ENCODE assay signal across 2 cellular contexts in genomic region chr7:151461096-151461941, GRCh38.
TF ChIP-seq lines count a peak whose summit lies in the region.

No MANE protein-coding gene starts in this region.

TF ChIP-seq in SK-N-SH treated with all-trans-retinoic acid at 6 μM for 48 hours, 23 proteins besides CTCF, POLR2A, EP300 and RAD21 (continued from another document):
- TF ChIP-seq CSDC2 (CRISPR knock-in tag; IDR thresholded peaks at IDR 0.05) (no peak), ZFP30 (CRISPR knock-in tag; IDR thresholded peaks at IDR 0.05) (no peak), BACH2 (CRISPR knock-in tag; IDR thresholded peaks at IDR 0.05; ENCODE audit: borderline replicate concordance) (no peak), ESRRG (CRISPR knock-in tag; IDR thresholded peaks at IDR 0.05) (no peak), ZFP3 (CRISPR knock-in tag; IDR thresholded peaks at IDR 0.05) (no peak), ZNF70 (CRISPR knock-in tag; IDR thresholded peaks at IDR 0.05) (no peak), ZC3H10 (CRISPR knock-in tag; IDR thresholded peaks at IDR 0.05) (no peak), OSR1 (CRISPR knock-in tag; IDR thresholded peaks at IDR 0.05) (no peak), CSRNP3 (CRISPR knock-in tag; IDR thresholded peaks at IDR 0.05) (no peak), ISL1 (CRISPR knock-in tag; IDR thresholded peaks at IDR 0.05) (no peak), PATZ1 (CRISPR knock-in tag; IDR thresholded peaks at IDR 0.05; ENCODE audit: borderline replicate concordance) (no peak)
TF ChIP-seq in SK-N-SH treated with all-trans-retinoic acid at 6 μM for 48 hours: peak in this region for 0.

TF ChIP-seq in SK-N-SH, 30 proteins besides CTCF, POLR2A, EP300 and RAD21 (continued from another document):
- TF ChIP-seq RFX5 (IDR thresholded peaks at IDR 0.05; ENCODE audit: low read length), result no peak
TF ChIP-seq in SK-N-SH: peak in this region for 0.
